9 cellular contexts compared by ENCODE assay signal in genomic region chrX:148530464-148531077, GRCh38. TPM values are rescaled to one million over a fixed set of nuclear protein-coding genes. Genes with fewer than 3 reads are reported as not detected.
DNase-seq lines count a peak whose midpoint lies in the region; ATAC-seq and TF ChIP-seq lines count a peak whose summit lies in the region.
"Had no signal": no experiment of that assay in that cellular context is flagged by ENCODE, and none has a peak within 500 bp of the region (broad histone marks: within the 10 kb centered on the region; RNA-seq: fewer than 3 reads in every experiment).

No MANE protein-coding gene starts in this region.

- intact Hi-C loops in activated CD4-positive, alpha-beta T cell treated with anti-CD3 and anti-CD28 coated beads, Interleukin-2, amount 10 ng/mL, durations not matched to agents 24 days and 14 days (cut with micrococcal nuclease) = no loop called here

- H3K79me2 ChIP-seq in Loucy (ENCODE audit: insufficient read depth, low read length) = peaks cover 52% of the 10 kb centered on the region
- H3K79me2 ChIP-seq in smooth muscle cell (ENCODE audit: low read depth) = no peaks in the 10 kb centered on the region

- H3F3A ChIP-seq in Loucy (ENCODE audit: low read depth) = no peaks in the 10 kb centered on the region
- H3F3A ChIP-seq in smooth muscle cell (ENCODE audit: low read depth) = no peaks in the 10 kb centered on the region

- no peak overlapping the region for H3K18ac ChIP-seq in neuronal stem cell (ENCODE audit: low read length)

- H3K14ac ChIP-seq in neuronal stem cell (ENCODE audit: low read length) = no peak overlapping the region

- no peak overlapping the region for H2BK12ac ChIP-seq in neuronal stem cell (ENCODE audit: low read length)

- H3K9me3 Mint-ChIP-seq in activated CD4-positive, alpha-beta T cell treated with anti-CD3 and anti-CD28 coated beads, Interleukin-2, amount 10 ng/mL, durations not matched to agents 24 days and 14 days = no peaks in the 10 kb centered on the region

- no peak overlapping the region for H2AK5ac ChIP-seq in neuronal stem cell (ENCODE audit: low read depth, low read length)

- H3K4me1 ChIP-seq in Loucy (ENCODE audit: insufficient read depth, low read length, poor library complexity, severe bottlenecking) (no peaks in the 10 kb centered on the region), smooth muscle cell (ENCODE audit: low read depth) (no peaks in the 10 kb centered on the region), neuronal stem cell (ENCODE audit: control insufficient read depth in 2 of 2, insufficient read depth in 1 of 2, low read depth in 1 of 2, low read length in 2 of 2) (no peaks in the 10 kb centered on the region)

- no peaks in the 10 kb centered on the region for H3K27me3 Mint-ChIP-seq in activated CD4-positive, alpha-beta T cell treated with anti-CD3 and anti-CD28 coated beads, Interleukin-2, amount 10 ng/mL, durations not matched to agents 24 days and 14 days

- DNase-seq in activated CD4-positive, alpha-beta T cell treated with anti-CD3 and anti-CD28 coated beads, Interleukin-2, amount 10 ng/mL, durations not matched to agents 24 days and 14 days = peak; percentile 54
- no peak for DNase-seq in activated CD4-positive, alpha-beta T cell treated with anti-CD3 and anti-CD28 coated beads, Interleukin-2, amount 50 U/mL, for 1 hour
- DNase-seq in dermis blood vessel endothelial cell = peak; percentile 39
- DNase-seq in smooth muscle cell (lab: John Stamatoyannopoulos, UW; ENCODE audit: unreplicated experiment) = no peak
- no peak for DNase-seq in neuronal stem cell (ENCODE audit: low spot score)
- no peak for DNase-seq in COR-L47 (lab: John Stamatoyannopoulos, UW)

- H3K4me3 Mint-ChIP-seq in activated CD4-positive, alpha-beta T cell treated with anti-CD3 and anti-CD28 coated beads, Interleukin-2, amount 10 ng/mL, durations not matched to agents 24 days and 14 days = no peak overlapping the region

- no peak overlapping the region for H3K4me2 ChIP-seq in Loucy (ENCODE audit: low read depth, low read length, poor library complexity, severe bottlenecking)
- no peak overlapping the region for H3K4me2 ChIP-seq in smooth muscle cell
- no peak overlapping the region for H3K4me2 ChIP-seq in neuronal stem cell (ENCODE audit: insufficient read depth, low read length, poor library complexity, severe bottlenecking)

- no peak overlapping the region for H2BK5ac ChIP-seq in neuronal stem cell (ENCODE audit: low read length)

- H3K36me3 Mint-ChIP-seq in activated CD4-positive, alpha-beta T cell treated with anti-CD3 and anti-CD28 coated beads, Interleukin-2, amount 10 ng/mL, durations not matched to agents 24 days and 14 days (ENCODE audit: low read depth) = no peaks in the 10 kb centered on the region

- WGBS in smooth muscle cell (ENCODE audit: low lambda C conversion rate) = 21% methylated on average over 2 of the region's 2 CpGs
- WGBS in neuronal stem cell (ENCODE audit: extremely low coverage in 2 of 2, insufficient read length in 2 of 2, insufficient replicate concordance in 1 of 2), 2 donors = no CpG with 5 or more reads among the region's 2 CpGs

- H3K9me3 ChIP-seq in Loucy (ENCODE audit: insufficient read depth, low read depth, low read length) (no peaks in the 10 kb centered on the region), smooth muscle cell (replicated peaks; ENCODE audit: low read depth) (no peaks in the 10 kb centered on the region), neuronal stem cell (replicated peaks in 1 of 2; ENCODE audit: control insufficient read depth in 2 of 2, insufficient read depth in 1 of 2, low read depth in 1 of 2, low read length in 2 of 2) (no peaks in the 10 kb centered on the region)

- H2BK120ac ChIP-seq in neuronal stem cell (ENCODE audit: low read depth, low read length) = no peak overlapping the region

- no peak overlapping the region for H3K23ac ChIP-seq in neuronal stem cell (ENCODE audit: low read depth, low read length, poor library complexity)

- TF ChIP-seq CTCF in Loucy (conservative IDR thresholded peaks at IDR 0.05; ENCODE audit: low read length) (peak; percentile 70), smooth muscle cell (IDR thresholded peaks at IDR 0.05; ENCODE audit: borderline replicate concordance, insufficient read depth, poor library complexity, severe bottlenecking) (peak; percentile 66)

- H3K4me3 ChIP-seq in Loucy (ENCODE audit: low read length, poor library complexity, severe bottlenecking) = no peak overlapping the region
- H3K4me3 ChIP-seq in smooth muscle cell = no peak overlapping the region
- no peak overlapping the region for H3K4me3 ChIP-seq in neuronal stem cell (ENCODE audit: low read length in 2 of 2)

- H2BK15ac ChIP-seq in neuronal stem cell (ENCODE audit: low read length) = no peak overlapping the region

- no peaks in the 10 kb centered on the region for H3K9me2 ChIP-seq in Loucy (replicated peaks; ENCODE audit: low read depth, low read length)

- no peak for ATAC-seq in HG03571 (IDR thresholded peaks at IDR 0.05; ENCODE audit: unreplicated experiment)

- no peaks in the 10 kb centered on the region for H3K27me3 ChIP-seq in Loucy (ENCODE audit: insufficient read depth, low read length, poor library complexity, severe bottlenecking)
- no peaks in the 10 kb centered on the region for H3K27me3 ChIP-seq in smooth muscle cell (ENCODE audit: low read depth)
- H3K27me3 ChIP-seq in neuronal stem cell (ENCODE audit: control insufficient read depth in 3 of 3, insufficient read depth in 3 of 3, low read depth in 1 of 3, low read length in 3 of 3) = no peaks in the 10 kb centered on the region

- peaks cover 10% of the 10 kb centered on the region; the same call in 1 of the 2 replicates for H3K36me3 ChIP-seq in Loucy (ENCODE audit: insufficient read depth, low read length)
- H3K36me3 ChIP-seq in smooth muscle cell (ENCODE audit: low read depth) = no peaks in the 10 kb centered on the region
- H3K36me3 ChIP-seq in neuronal stem cell (replicated peaks in 1 of 2; ENCODE audit: control insufficient read depth in 2 of 2, insufficient read depth in 2 of 2, low read length in 2 of 2) = no peaks in the 10 kb centered on the region

- H3K4me1 Mint-ChIP-seq in activated CD4-positive, alpha-beta T cell treated with anti-CD3 and anti-CD28 coated beads, Interleukin-2, amount 10 ng/mL, durations not matched to agents 24 days and 14 days = no peaks in the 10 kb centered on the region

- H3K27ac ChIP-seq in smooth muscle cell (ENCODE audit: low read depth) (no peak overlapping the region), neuronal stem cell (replicated peaks; ENCODE audit: low read length) (no peak overlapping the region)
- H3K27ac ChIP-seq: epithelial cell of prostate had no signal

- H4K91ac ChIP-seq in neuronal stem cell (ENCODE audit: low read depth, low read length, poor library complexity) = no peak overlapping the region

- H3K27ac Mint-ChIP-seq in activated CD4-positive, alpha-beta T cell treated with anti-CD3 and anti-CD28 coated beads, Interleukin-2, amount 10 ng/mL, durations not matched to agents 24 days and 14 days = no peak overlapping the region

- no peaks in the 10 kb centered on the region for H3K79me1 ChIP-seq in neuronal stem cell (ENCODE audit: low read depth, low read length)

- H4K20me1 ChIP-seq in Loucy (ENCODE audit: insufficient read depth, low read length, poor library complexity, severe bottlenecking) (peaks cover 7% of the 10 kb centered on the region), smooth muscle cell (ENCODE audit: low read depth) (no peaks in the 10 kb centered on the region)

- H4K8ac ChIP-seq in neuronal stem cell (ENCODE audit: low read depth, low read length) = no peak overlapping the region

- H3K9ac ChIP-seq in Loucy (ENCODE audit: low read depth, low read length, poor library complexity, severe bottlenecking) (no peak overlapping the region), smooth muscle cell (ENCODE audit: low read depth) (no peak overlapping the region), neuronal stem cell (ENCODE audit: low read depth, low read length, poor library complexity) (no peak overlapping the region)

- no peak overlapping the region for H3K4ac ChIP-seq in neuronal stem cell (ENCODE audit: low read length)

- H2AFZ ChIP-seq in Loucy (ENCODE audit: low read length) (no peak overlapping the region), smooth muscle cell (ENCODE audit: low read depth) (no peak overlapping the region), neuronal stem cell (ENCODE audit: low read length) (no peak overlapping the region)

RNA-seq across cellular contexts. Expression of gene AFF2, which starts 30.2 kb away (rescaled TPM):
- 0.70 and 1.1 TPM in 2 replicates for total RNA-seq in activated CD4-positive, alpha-beta T cell treated with anti-CD3 and anti-CD28 coated beads, Interleukin-2, amount 10 ng/mL, durations not matched to agents 24 days and 14 days
- total RNA-seq in dermis blood vessel endothelial cell (under 0.01 TPM in 1 of 2 replicates, not detected in the other), smooth muscle cell (3.6 and 3.7 TPM in 2 replicates)
- 0.57 and 2.1 TPM in 2 replicates for polyA plus RNA-seq in smooth muscle cell
- 8.2 TPM for polyA plus RNA-seq in neuronal stem cell (2013, experiment 1 of 2)
- polyA plus RNA-seq in neuronal stem cell (2013, experiment 2 of 2) = 8.0 TPM

Comparison
In these comparisons a context has a peak if more than half of its experiments do, and no peak if none do; other contexts are left out.
1. DNase-seq: peak in activated CD4-positive, alpha-beta T cell treated with anti-CD3 and anti-CD28 coated beads, Interleukin-2, amount 10 ng/mL, durations not matched to agents 24 days and 14 days (single experiment) and dermis blood vessel endothelial cell (single experiment); none in activated CD4-positive, alpha-beta T cell treated with anti-CD3 and anti-CD28 coated beads, Interleukin-2, amount 50 U/mL, for 1 hour (single experiment), smooth muscle cell (single experiment), neuronal stem cell (single experiment) and COR-L47 (single experiment).